In genomic region chr12:18148961-18149360, GRCh38 we compare ENCODE assay signal across 27 cellular contexts. TPM values are rescaled to one million over a fixed set of nuclear protein-coding genes. Genes with fewer than 3 reads are reported as not detected.
"Had no signal": no experiment of that assay in that cellular context is flagged by ENCODE, and none has a peak within 500 bp of the region (broad histone marks: within the 10 kb centered on the region; RNA-seq: fewer than 3 reads in every experiment).

No MANE protein-coding gene starts in this region.

- H3K36me3 ChIP-seq: esophagus muscularis mucosa, gastroesophageal sphincter, lower lobe of right lung, tibial artery had no signal

- H3K9me3 ChIP-seq: esophagus muscularis mucosa, gastroesophageal sphincter, lower lobe of right lung, mucosa of descending colon, tibial artery had no signal

- H3K27me3 ChIP-seq: esophagus muscularis mucosa, gastroesophageal sphincter, tibial artery had no signal

- H3K27ac ChIP-seq: coronary artery, esophagus muscularis mucosa, gastroesophageal sphincter, lower lobe of right lung, tibial artery had no signal

- ATAC-seq: activated CD4-positive, alpha-beta T cell treated with anti-CD3 and anti-CD28 coated beads for 36 hours; activated T-cell treated with anti-CD3 and anti-CD28 coated beads, Interleukin-2, amount 50 U/mL, for 4 hours; gastroesophageal sphincter; left cardiac atrium; lower lobe of right lung; mucosa of descending colon had no signal

- H3K4me1 ChIP-seq: esophagus muscularis mucosa, gastroesophageal sphincter, tibial artery had no signal

- DNase-seq: activated B cell treated with CpG ODN at 0.5 μM for 24 hours; activated CD4-positive, alpha-beta T cell treated with anti-CD3 and anti-CD28 coated beads for 36 hours; activated CD4-positive, alpha-beta T cell treated with anti-CD3 and anti-CD28 coated beads, Interleukin-2, amount 50 U/mL, for 4 hours; activated CD8-positive, alpha-beta memory T cell treated with anti-CD3 and anti-CD28 coated beads for 24 hours; activated CD8-positive, alpha-beta memory T cell treated with anti-CD3 and anti-CD28 coated beads, Interleukin-2, amount 50 U/mL, for 4 hours; activated naive CD4-positive, alpha-beta T cell treated with Interleukin-2 at 50 U/mL for 16 hours; activated naive CD8-positive, alpha-beta T cell treated with anti-CD3 and anti-CD28 coated beads, Interleukin-2, amount 10 ng/mL, durations not matched to agents 7 days and 5 days; activated T-cell treated with anti-CD3 and anti-CD28 coated beads, Interleukin-2, amount 50 U/mL, for 4 hours; amniotic stem cell; cerebellar nuclear complex; head of caudate nucleus; hypothalamus; left cardiac atrium; lower lobe of right lung; mesendoderm; mucosa of descending colon; naive B cell; retina; stimulated activated CD4-positive, alpha-beta T cell treated with anti-CD3 and anti-CD28 coated beads, Interleukin-12 subunit alpha, Interleukin-12 subunit beta, amount 100 ng/mL, for 4 hours; substantia nigra; T1000; tibial artery had no signal

- H3K4me3 ChIP-seq: coronary artery, esophagus muscularis mucosa, gastroesophageal sphincter, lower lobe of right lung, mucosa of descending colon, tibial artery had no signal

RNA-seq across cellular contexts. Expression of gene RERGL, which starts 59.0 kb away (rescaled TPM):
- total RNA-seq: activated B cell treated with CpG ODN at 0.5 μM for 24 hours; activated CD4-positive, alpha-beta T cell treated with anti-CD3 and anti-CD28 coated beads for 36 hours; activated naive CD8-positive, alpha-beta T cell treated with anti-CD3 and anti-CD28 coated beads, Interleukin-2, amount 10 ng/mL, durations not matched to agents 7 days and 5 days; activated T-cell treated with anti-CD3 and anti-CD28 coated beads, Interleukin-2, amount 50 U/mL, for 4 hours; osteoblast had no signal
- polyA plus RNA-seq: neural cell had no signal
